ENCODE assay signal across 16 cellular contexts in genomic region chr10:109975251-109975650, GRCh38. TPM values are rescaled to one million over a fixed set of nuclear protein-coding genes. Genes with fewer than 3 reads are reported as not detected.
DNase-seq lines count a peak whose midpoint lies in the region; ATAC-seq, FAIRE-seq and TF ChIP-seq lines count a peak whose summit lies in the region.
"Had no signal": no experiment of that assay in that cellular context is flagged by ENCODE, and none has a peak within 500 bp of the region (broad histone marks: within the 10 kb centered on the region; RNA-seq: fewer than 3 reads in every experiment).

No MANE protein-coding gene starts in this region.

- no peaks in the 10 kb centered on the region for H3K27me3 Mint-ChIP-seq in Caco-2 (ENCODE audit: insufficient read depth, unreplicated experiment)

- CTCF ChIA-PET in Caco-2 (lab: Charles Lee) (no interaction called here), PC-3 (lab: Charles Lee) (no interaction called here)

- H3K9ac ChIP-seq in PC-3 (ENCODE audit: low read length), result no peak overlapping the region

- no peak for FAIRE-seq in small intestine (lab: Jason Lieb, UNC)
- FAIRE-seq: A204.1, K562 had no signal

- peaks cover 14% of the 10 kb centered on the region for H3K36me3 Mint-ChIP-seq in Caco-2 (ENCODE audit: insufficient read depth, unreplicated experiment)

- peaks cover 63% of the 10 kb centered on the region for H3K4me1 Mint-ChIP-seq in Caco-2 (ENCODE audit: low read depth, unreplicated experiment)

- H3K4me1 ChIP-seq in Caco-2 (peaks cover 61% of the 10 kb centered on the region), Peyer's patch (peaks cover 0 to 47% (median 2%) of the 10 kb centered on the region in 4 donors), hepatocyte (ENCODE audit: insufficient read depth) (peaks cover 63% of the 10 kb centered on the region), small intestine (ENCODE audit: control insufficient read depth in 2 of 2, insufficient read depth in 1 of 2, low read depth in 1 of 2, low read length in 1 of 2) (peaks cover 7 to 29% of the 10 kb centered on the region in 2 donors), PC-3 (ENCODE audit: insufficient read depth, low read length) (no peaks in the 10 kb centered on the region)

- no peak for ATAC-seq in PC-3
- ATAC-seq in HG03139 (IDR thresholded peaks at IDR 0.05; ENCODE audit: unreplicated experiment), result no peak
- ATAC-seq: K562 had no signal

- intact Hi-C loops in Caco-2 (cut with micrococcal nuclease; ENCODE audit: unreplicated experiment) (no loop called here), PC-3 (cut with micrococcal nuclease) (no loop called here)

- DNase-seq in Caco-2, result no peak
- DNase-seq in Peyer's patch, result no peak
- no peak for DNase-seq in hepatocyte (ENCODE audit: low spot score)
- no peak for DNase-seq in small intestine
- no peak for DNase-seq in PC-3
- DNase-seq in activated CD8-positive, alpha-beta memory T cell treated with anti-CD3 and anti-CD28 coated beads, Interleukin-2, amount 50 U/mL, for 4 hours, result no peak
- DNase-seq in islet precursor cell, result no peak
- DNase-seq: C1 segment of cervical spinal cord, NCI-H1930, NCI-H748 treated with DMSO at 0.1 percent for 48 hours, OCI-M1 had no signal

- no peak for TF ChIP-seq POLR2A in Peyer's patch (IDR thresholded peaks at IDR 0.05)

- H3K4me3 Mint-ChIP-seq in Caco-2 (ENCODE audit: unreplicated experiment), result peak overlapping the region; percentile 40

- no peaks in the 10 kb centered on the region for H3K9me3 Mint-ChIP-seq in Caco-2 (ENCODE audit: unreplicated experiment)

- H3K4me2 ChIP-seq in hepatocyte, result peak overlapping the region; percentile 50
- H3K4me2 ChIP-seq in PC-3 (ENCODE audit: low read length), result no peak overlapping the region

- H3K79me2 ChIP-seq in hepatocyte (no peaks in the 10 kb centered on the region), PC-3 (ENCODE audit: low read length) (no peaks in the 10 kb centered on the region)

- POLR2A ChIA-PET in Caco-2 (lab: Charles Lee) (interaction anchor here (0.6 kb wide), 1 partner anchor 34 kb away, joined by 3 read pairs; no protein-coding TSS in a partner anchor), PC-3 (lab: Charles Lee; ENCODE audit: unreplicated experiment) (no interaction called here)

- no TSS peak for BruUV-seq in Caco-2 (replicated peaks; lab: Mats Ljungman, UMichigan)
- BruUV-seq in PC-3 (replicated peaks; lab: Mats Ljungman, UMichigan), result no TSS peak

- H3K9me2 ChIP-seq in hepatocyte (replicated peaks; ENCODE audit: insufficient read depth), result no peaks in the 10 kb centered on the region
- H3K9me2 ChIP-seq in PC-3 (replicated peaks; ENCODE audit: low read length), result no peaks in the 10 kb centered on the region

- no peaks in the 10 kb centered on the region for H3K36me3 ChIP-seq in Caco-2 (ENCODE audit: control insufficient read depth, insufficient read depth, low read length)
- no peaks in the 10 kb centered on the region for H3K36me3 ChIP-seq in Peyer's patch
- H3K36me3 ChIP-seq in hepatocyte (replicated peaks; ENCODE audit: insufficient read depth, low read depth), result no peaks in the 10 kb centered on the region
- H3K36me3 ChIP-seq in small intestine (ENCODE audit: control insufficient read depth in 2 of 2, insufficient read depth in 2 of 2, low read length in 2 of 2), result no peaks in the 10 kb centered on the region
- H3K36me3 ChIP-seq in PC-3 (ENCODE audit: low read depth, low read length), result no peaks in the 10 kb centered on the region; the same call in 1 of the 2 replicates
- H3K36me3 ChIP-seq: HAP-1, SJSA1 had no signal

- H2AFZ ChIP-seq in hepatocyte, result no peak overlapping the region
- H2AFZ ChIP-seq in PC-3 (ENCODE audit: low read length), result no peak overlapping the region

- H3K27ac ChIP-seq in Peyer's patch (peak overlapping the region in 3 of 4 donors; percentile 33 to 73 (median 42)), hepatocyte (peak overlapping the region; percentile 97), small intestine (ENCODE audit: low read depth in 1 of 2, low read length in 1 of 2) (peak overlapping the region; percentile 54 to 77), PC-3 (ENCODE audit: low read length) (no peak overlapping the region)
- H3K27ac ChIP-seq: SJSA1 had no signal

- H3K27ac Mint-ChIP-seq in Caco-2 (ENCODE audit: unreplicated experiment), result peak overlapping the region; percentile 82

- H4K20me1 ChIP-seq in hepatocyte (ENCODE audit: insufficient read depth, poor library complexity, severe bottlenecking) (no peaks in the 10 kb centered on the region), PC-3 (ENCODE audit: low read length) (no peaks in the 10 kb centered on the region)

- H3K4me3 ChIP-seq in Caco-2 (ENCODE audit: low read depth, low read length) (no peak overlapping the region), Peyer's patch (no peak overlapping the region), hepatocyte (no peak overlapping the region), small intestine (ENCODE audit: low read depth in 1 of 2, low read length in 2 of 2) (no peak overlapping the region), PC-3 (ENCODE audit: low read length) (no peak overlapping the region)
- H3K4me3 ChIP-seq: HAP-1, K562, SJSA1 had no signal

- H3F3A ChIP-seq in PC-3 (ENCODE audit: low read length, unreplicated experiment), result no peaks in the 10 kb centered on the region

- no peaks in the 10 kb centered on the region for H3K9me3 ChIP-seq in Caco-2
- no peaks in the 10 kb centered on the region for H3K9me3 ChIP-seq in Peyer's patch
- H3K9me3 ChIP-seq in hepatocyte (ENCODE audit: low read depth), result no peaks in the 10 kb centered on the region
- no peaks in the 10 kb centered on the region for H3K9me3 ChIP-seq in small intestine (ENCODE audit: control insufficient read depth, low read depth)
- no peaks in the 10 kb centered on the region for H3K9me3 ChIP-seq in PC-3 (ENCODE audit: low read length)
- H3K9me3 ChIP-seq: HAP-1, SJSA1 had no signal

- no peaks in the 10 kb centered on the region for H3K27me3 ChIP-seq in Caco-2 (replicated peaks; ENCODE audit: control insufficient read depth, insufficient read depth, low read length)
- no peaks in the 10 kb centered on the region for H3K27me3 ChIP-seq in Peyer's patch
- no peaks in the 10 kb centered on the region for H3K27me3 ChIP-seq in hepatocyte
- H3K27me3 ChIP-seq in small intestine (ENCODE audit: control insufficient read depth in 2 of 2, insufficient read depth in 2 of 2, low read length in 2 of 2), result no peaks in the 10 kb centered on the region
- no peaks in the 10 kb centered on the region for H3K27me3 ChIP-seq in PC-3 (ENCODE audit: low read length)
- H3K27me3 ChIP-seq: SJSA1 had no signal

- TF ChIP-seq CTCF in Caco-2 (IDR thresholded peaks at IDR 0.05; ENCODE audit: insufficient read depth in 1 of 2, low read depth in 1 of 2, low read length in 1 of 2, severe bottlenecking in 1 of 2, unreplicated experiment in 1 of 2) (no peak), Peyer's patch (IDR thresholded peaks at IDR 0.05) (no peak), hepatocyte (IDR thresholded peaks at IDR 0.05; ENCODE audit: poor library complexity) (no peak), PC-3 (conservative IDR thresholded peaks at IDR 0.05; ENCODE audit: low read depth, low read length) (no peak)

RNA-seq across cellular contexts. Expression of gene ADD3, which starts 32.5 kb away (rescaled TPM):
- total RNA-seq in Caco-2 (2022) (236 and 264 TPM in 2 replicates), Peyer's patch (100 to 1,000 TPM; 236 to 545 (median 314) TPM), hepatocyte (206 and 216 TPM in 2 replicates), PC-3 (2014; rRNA removed) (25.7 and 30.3 TPM in 2 replicates)
- polyA plus RNA-seq in hepatocyte (83.2 and 88.6 TPM in 2 replicates), small intestine (100 to 1,000 TPM in 1 of 3 donors, 10 to 100 TPM in 2; 63.7 to 123 (median 74.8) TPM)

RNA-seq across cellular contexts. Expression of gene XPNPEP1, which starts 51.9 kb away (rescaled TPM):
- total RNA-seq in Caco-2 (2022) (76.6 and 92.4 TPM in 2 replicates), Peyer's patch (100 to 1,000 TPM; 148 to 295 (median 263) TPM), hepatocyte (89.7 and 99.4 TPM in 2 replicates), PC-3 (2014; rRNA removed) (77.3 TPM in 2 replicates)
- polyA plus RNA-seq in hepatocyte (40.2 and 55.5 TPM in 2 replicates), small intestine (100 to 1,000 TPM in 2 of 3 donors, 10 to 100 TPM in 1; 76.6 to 138 (median 118) TPM)
